ENCODE assay signal across 20 cellular contexts in the genomic region with DNA sequence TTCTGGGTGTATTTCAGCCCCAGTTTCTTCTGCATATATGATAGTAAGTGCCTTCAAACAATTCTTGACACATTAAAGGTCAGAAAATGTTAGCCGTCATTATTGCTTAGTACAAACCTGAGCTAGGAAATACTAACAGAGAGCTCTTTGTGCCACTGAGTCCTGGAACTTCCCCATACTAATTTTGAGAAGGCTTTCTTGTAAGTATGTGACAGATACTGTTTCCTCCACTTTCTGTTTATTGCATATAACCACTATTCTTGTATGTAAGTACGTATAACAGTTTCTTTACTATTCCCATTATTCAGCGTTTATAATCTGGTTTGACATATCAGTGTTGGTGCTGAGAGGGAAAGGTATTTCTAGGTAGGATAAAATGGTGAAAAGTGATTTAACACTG. TPM values are rescaled to one million over a fixed set of nuclear protein-coding genes. Genes with fewer than 3 reads are reported as not detected.
"Had no signal": no experiment of that assay in that cellular context is flagged by ENCODE, and none has a peak within 500 bp of the region (broad histone marks: within the 10 kb centered on the region; RNA-seq: fewer than 3 reads in every experiment).

No MANE protein-coding gene starts in this region.

- H3K27ac ChIP-seq: breast epithelium, heart left ventricle, left lung had no signal

- H3K27me3 Mint-ChIP-seq: progenitor cell of endocrine pancreas had no signal

- H3K36me3 Mint-ChIP-seq: mesothelial cell of epicardium had no signal

- H3K4me3 ChIP-seq: breast epithelium, gastrocnemius medialis, heart left ventricle, left lung, tibial artery had no signal

- H3K9me3 Mint-ChIP-seq: mesothelial cell of epicardium had no signal

- ATAC-seq: gastrocnemius medialis, heart left ventricle, left lung had no signal

- H3K4me3 Mint-ChIP-seq: mesothelial cell of epicardium had no signal

- H3K27me3 ChIP-seq: breast epithelium, gastrocnemius medialis, heart left ventricle, left lung, tibial artery had no signal

- H3K36me3 ChIP-seq: breast epithelium had no signal

- DNase-seq: activated CD4-positive, alpha-beta T cell treated with anti-CD3 and anti-CD28 coated beads, Interleukin-2, amount 50 U/mL, for 4 hours; activated CD4-positive, CD25-positive, alpha-beta regulatory T cell treated with anti-CD3 and anti-CD28 coated beads, Interleukin-2, amount 50 U/mL, for 72 hours; activated gamma-delta T cell treated with Interleukin-2 at 50 U/mL for 16 hours; activated T-cell treated with anti-CD3 and anti-CD28 coated beads, Interleukin-2, amount 50 U/mL, for 48 hours; aorta; cortex of kidney; erythroblast; gastrocnemius medialis; heart left ventricle; kidney; left lung; occipital lobe; SK-N-SH; stimulated activated naive CD4-positive, alpha-beta T cell; T-helper 1 cell; T1000; tibial artery had no signal

- H3K27ac Mint-ChIP-seq: mesothelial cell of epicardium had no signal

- H3K9me3 ChIP-seq: breast epithelium, gastrocnemius medialis, heart left ventricle, left lung, SK-N-SH, tibial artery had no signal

RNA-seq across cellular contexts. Expression of a gene that starts 49.2 kb away (rescaled TPM):
- polyA plus RNA-seq: SK-N-SH had no signal
